13 cellular contexts compared by ENCODE assay signal in genomic region chr2:216700088-216700567, GRCh38. TPM values are rescaled to one million over a fixed set of nuclear protein-coding genes. Genes with fewer than 3 reads are reported as not detected.
DNase-seq lines count a peak whose midpoint lies in the region; TF ChIP-seq lines count a peak whose summit lies in the region.
"Had no signal": no experiment of that assay in that cellular context is flagged by ENCODE, and none has a peak within 500 bp of the region (broad histone marks: within the 10 kb centered on the region; RNA-seq: fewer than 3 reads in every experiment).

No MANE protein-coding gene starts in this region.

- H4K91ac ChIP-seq in mesenchymal stem cell (ENCODE audit: low read length) = no peak overlapping the region

- H2BK15ac ChIP-seq in mesenchymal stem cell (ENCODE audit: low read depth, poor library complexity, severe bottlenecking) = no peak overlapping the region

- peaks cover 18% of the 10 kb centered on the region for H3K4me1 Mint-ChIP-seq in progenitor cell of endocrine pancreas (ENCODE audit: low read depth)

- no peaks in the 10 kb centered on the region for H3K27me3 ChIP-seq in A673 (replicated peaks; ENCODE audit: insufficient read depth, low read depth, low read length, poor library complexity)
- H3K27me3 ChIP-seq in mesenchymal stem cell (ENCODE audit: control insufficient read depth in 1 of 2, insufficient read depth in 1 of 2, low read length in 2 of 2) = no peaks in the 10 kb centered on the region
- no peaks in the 10 kb centered on the region for H3K27me3 ChIP-seq in HAP-1 (ENCODE audit: low read depth)
- H3K27me3 ChIP-seq: testis had no signal

- intact Hi-C loops in A673 (cut with micrococcal nuclease; ENCODE audit: unreplicated experiment) = no loop called here

- H3K4me3 ChIP-seq in A673 (ENCODE audit: low read depth, low read length, poor library complexity, severe bottlenecking) (no peak overlapping the region), mesenchymal stem cell (ENCODE audit: insufficient read depth in 1 of 2, low read depth in 1 of 2, low read length in 2 of 2) (no peak overlapping the region), HAP-1 (no peak overlapping the region)
- H3K4me3 ChIP-seq: testis had no signal

- DNase-seq in A673 (ENCODE audit: low spot score) = peak; percentile 33
- peak; percentile 81 for DNase-seq in NCI-H1436 treated with DMSO at 0.1 percent for 48 hours (lab: John Stamatoyannopoulos, UW)
- peak; percentile 65 to 76 for DNase-seq in SHP77 (lab: John Stamatoyannopoulos, UW)
- no peak for DNase-seq in mesenchymal stem cell
- no peak for DNase-seq in progenitor cell of endocrine pancreas (ENCODE audit: low spot score, unreplicated experiment)
- no peak for DNase-seq in HAP-1 (ENCODE audit: low spot score in 2 of 2)
- no peak for DNase-seq in C1 segment of cervical spinal cord (lab: John Stamatoyannopoulos, UW)
- DNase-seq in NCI-H526 treated with DMSO at 0.1 percent for 48 hours (lab: John Stamatoyannopoulos, UW) = no peak
- DNase-seq: DND-41, mesendoderm, NCI-H526, posterior cingulate gyrus, testis had no signal

- H3K27ac ChIP-seq in A673 (ENCODE audit: low read depth, low read length, poor library complexity, severe bottlenecking) (no peak overlapping the region), mesenchymal stem cell (ENCODE audit: low read length, poor library complexity, severe bottlenecking) (no peak overlapping the region)
- H3K27ac ChIP-seq: testis had no signal

- no peak overlapping the region for H2AK5ac ChIP-seq in mesenchymal stem cell (ENCODE audit: low read length, severe bottlenecking)

- 31% methylated on average over 7 of the region's 7 CpGs for WGBS in mesenchymal stem cell

- H3K4ac ChIP-seq in mesenchymal stem cell (ENCODE audit: low read depth in 1 of 2, low read length in 2 of 2) = no peak overlapping the region

- H3K9me3 ChIP-seq in A673 (ENCODE audit: low read depth, low read length, poor library complexity, severe bottlenecking) (no peaks in the 10 kb centered on the region), mesenchymal stem cell (ENCODE audit: control insufficient read depth, low read length) (no peaks in the 10 kb centered on the region), HAP-1 (no peaks in the 10 kb centered on the region)
- H3K9me3 ChIP-seq: testis had no signal

- peaks cover 36% of the 10 kb centered on the region for H3K4me1 ChIP-seq in A673 (ENCODE audit: insufficient read depth, low read length, poor library complexity, severe bottlenecking)
- H3K4me1 ChIP-seq in mesenchymal stem cell (ENCODE audit: control insufficient read depth, insufficient read depth, low read depth, low read length) = peaks cover 13% of the 10 kb centered on the region
- peaks cover 34% of the 10 kb centered on the region for H3K4me1 ChIP-seq in HAP-1

- in situ Hi-C loops in HAP-1 (cut with MboI; ENCODE audit: low sequenced_read_pairs) = no loop called here

- no peak overlapping the region for H3K23ac ChIP-seq in mesenchymal stem cell (ENCODE audit: low read length in 2 of 2)

- no peak overlapping the region for H3K14ac ChIP-seq in mesenchymal stem cell (ENCODE audit: low read length in 2 of 2)

- no peak overlapping the region for H3K4me3 Mint-ChIP-seq in progenitor cell of endocrine pancreas (ENCODE audit: low read depth)

- H2AFZ ChIP-seq in mesenchymal stem cell (ENCODE audit: low read depth, low read length) = no peak overlapping the region

- H2BK12ac ChIP-seq in mesenchymal stem cell (ENCODE audit: low read length in 2 of 2) = no peak overlapping the region

- no peak overlapping the region for H3K27ac Mint-ChIP-seq in progenitor cell of endocrine pancreas

- peaks cover 3% of the 10 kb centered on the region for H3K36me3 Mint-ChIP-seq in progenitor cell of endocrine pancreas (ENCODE audit: insufficient read depth)

- H3K4me2 ChIP-seq in mesenchymal stem cell (ENCODE audit: low read length, poor library complexity, severe bottlenecking) = no peak overlapping the region

- H2BK120ac ChIP-seq in mesenchymal stem cell (ENCODE audit: low read depth, low read length) = no peak overlapping the region

- CTCF ChIA-PET in A673 (lab: Charles Lee) = interaction anchor here (1.0 kb wide), 1 partner anchor 811 kb away, joined by 4 read pairs; no protein-coding TSS in a partner anchor

- BruUV-seq in A673 (replicated peaks; lab: Mats Ljungman, UMichigan) = no TSS peak

- no peaks in the 10 kb centered on the region for H3K9me3 Mint-ChIP-seq in progenitor cell of endocrine pancreas (ENCODE audit: low read depth)

- no peak overlapping the region for H3K18ac ChIP-seq in mesenchymal stem cell (ENCODE audit: low read depth in 1 of 2, low read length in 2 of 2)

- H3K79me1 ChIP-seq in mesenchymal stem cell (replicated peaks; ENCODE audit: low read length, poor library complexity, severe bottlenecking) = no peaks in the 10 kb centered on the region

- no peak overlapping the region for H4K8ac ChIP-seq in mesenchymal stem cell (ENCODE audit: low read length)

- peak overlapping the region; percentile 22 for H3K9ac ChIP-seq in mesenchymal stem cell (ENCODE audit: low read length)

- TF ChIP-seq CTCF in A673 (conservative IDR thresholded peaks at IDR 0.05; ENCODE audit: low read depth, low read length) (no peak), progenitor cell of endocrine pancreas (IDR thresholded peaks at IDR 0.05; ENCODE audit: unreplicated experiment) (no peak)

- POLR2A ChIA-PET in A673 (lab: Charles Lee; ENCODE audit: low non-redundant PET) = no interaction called here

- no peaks in the 10 kb centered on the region for H3K36me3 ChIP-seq in A673 (ENCODE audit: insufficient read depth, low read length, poor library complexity, severe bottlenecking)
- H3K36me3 ChIP-seq in mesenchymal stem cell (ENCODE audit: control insufficient read depth in 1 of 2, insufficient read depth in 2 of 2, low read depth in 1 of 2, low read length in 2 of 2) = no peaks in the 10 kb centered on the region
- no peaks in the 10 kb centered on the region for H3K36me3 ChIP-seq in HAP-1 (replicated peaks)

- no peak overlapping the region for H2BK5ac ChIP-seq in mesenchymal stem cell (ENCODE audit: low read depth, low read length, poor library complexity, severe bottlenecking)

- H3K27me3 Mint-ChIP-seq in progenitor cell of endocrine pancreas = no peaks in the 10 kb centered on the region

RNA-seq across cellular contexts. Expression of gene IGFBP5, which starts 4.8 kb away (rescaled TPM):
- 5.4 and 7.1 TPM in 2 replicates for total RNA-seq in A673 (2021)
- 440 TPM for polyA plus RNA-seq in mesenchymal stem cell (2013, experiment 1 of 2)
- 419 TPM for polyA plus RNA-seq in mesenchymal stem cell (2013, experiment 2 of 2)
- 73.9 and 75.3 TPM in 2 replicates for total RNA-seq in progenitor cell of endocrine pancreas

Comparison
In these comparisons a context has a peak if more than half of its experiments do, and no peak if none do; other contexts are left out.
1. DNase-seq: peak in A673 (single experiment), NCI-H1436 treated with DMSO at 0.1 percent for 48 hours (single experiment) and SHP77 (2 of 2); none in mesenchymal stem cell (single experiment), progenitor cell of endocrine pancreas (single experiment), HAP-1 (0 of 2), C1 segment of cervical spinal cord (0 of 14) and NCI-H526 treated with DMSO at 0.1 percent for 48 hours (single experiment).